In genomic region chr11:61332823-61333637, GRCh38 we compare ENCODE assay signal across 1 cellular context.
A peak's percentile ranks its signal among the peaks of the same experiment; 100 is the strongest.
TF ChIP-seq lines count a peak whose summit lies in the region.

TSS of gene DDB1 (minus strand) at chr11:61333105. CDS start at chr11:61332968, 137 bp downstream.
TSS of gene TKFC (plus strand) at chr11:61333228. CDS start at chr11:61334729, 1,501 bp downstream.

TF ChIP-seq in HepG2, 621 proteins besides CTCF, POLR2A, EP300 and RAD21 (continued from another document and continues in another):
- TF ChIP-seq HNF4A (CRISPR knock-in tag; IDR thresholded peaks at IDR 0.05) (peak; percentile 3; the same call in 1 of the 2 replicates), MIXL1 (CRISPR knock-in tag; IDR thresholded peaks at IDR 0.05) (peak; percentile 68; the same call in 1 of the 2 replicates), HMGXB4 (CRISPR knock-in tag; IDR thresholded peaks at IDR 0.05; ENCODE audit: borderline replicate concordance in 1 of 2, low read depth in 1 of 2) (peak; percentile 83 to 90), REL (CRISPR knock-in tag; conservative IDR thresholded peaks at IDR 0.05) (no peak), ZNF776 (CRISPR knock-in tag; IDR thresholded peaks at IDR 0.05) (no peak), ARNTL (CRISPR knock-in tag; IDR thresholded peaks at IDR 0.05) (peak; percentile 60; the same call in 1 of the 2 replicates), IRF2 (CRISPR knock-in tag; IDR thresholded peaks at IDR 0.05) (peak; percentile 78), TMF1 (CRISPR knock-in tag; IDR thresholded peaks at IDR 0.05; ENCODE audit: low read depth) (0 out of 2 replicates have a peak, but pooled peaks have one; percentile 64), TOE1 (CRISPR knock-in tag; IDR thresholded peaks at IDR 0.05) (0 out of 2 replicates have a peak, but pooled peaks have one; percentile 25), TCF12 (IDR thresholded peaks at IDR 0.05) (no peak), TCF12 (CRISPR knock-in tag; IDR thresholded peaks at IDR 0.05) (peak; percentile 11; the same call in 1 of the 2 replicates), CREBL2 (CRISPR knock-in tag; IDR thresholded peaks at IDR 0.05; ENCODE audit: borderline replicate concordance) (peak; percentile 90; the same call in 1 of the 2 replicates), ZSCAN9 (CRISPR knock-in tag; IDR thresholded peaks at IDR 0.05; ENCODE audit: borderline replicate concordance) (peak; percentile 84), MEF2D (CRISPR knock-in tag; IDR thresholded peaks at IDR 0.05) (peak; percentile 73), IKZF4 (CRISPR knock-in tag; IDR thresholded peaks at IDR 0.05; ENCODE audit: borderline replicate concordance, low read depth, not compliant biosample characterization) (peak; percentile 51), HIVEP1 (CRISPR knock-in tag; IDR thresholded peaks at IDR 0.05) (0 out of 2 replicates have a peak, but pooled peaks have one; percentile 28), ARHGAP35 (CRISPR knock-in tag; IDR thresholded peaks at IDR 0.05; ENCODE audit: borderline replicate concordance) (no peak), ZNF879 (CRISPR knock-in tag; IDR thresholded peaks at IDR 0.05) (no peak), PBX3 (CRISPR knock-in tag; IDR thresholded peaks at IDR 0.05; ENCODE audit: borderline replicate concordance) (no peak), GATAD1 (CRISPR knock-in tag; IDR thresholded peaks at IDR 0.05) (peak; percentile 96), SRSF4 (IDR thresholded peaks at IDR 0.05; ENCODE audit: low read depth, low read length, poor library complexity, severe bottlenecking) (no peak), ZNF546 (CRISPR knock-in tag; conservative IDR thresholded peaks at IDR 0.05) (no peak; the same call in 1 of the 2 replicates), ZNF770 (CRISPR knock-in tag; IDR thresholded peaks at IDR 0.05) (peak; percentile 94), JDP2 (CRISPR knock-in tag; IDR thresholded peaks at IDR 0.05; ENCODE audit: borderline replicate concordance) (no peak), ZFY (CRISPR knock-in tag; IDR thresholded peaks at IDR 0.05) (peak; percentile 97), MAFG (CRISPR knock-in tag; IDR thresholded peaks at IDR 0.05) (no peak), BRCA1 (CRISPR knock-in tag; IDR thresholded peaks at IDR 0.05) (no peak), DRAP1 (CRISPR knock-in tag; IDR thresholded peaks at IDR 0.05) (peak; percentile 83), CC2D1A (CRISPR knock-in tag; IDR thresholded peaks at IDR 0.05) (no peak; the same call in 1 of the 2 replicates), NFE2L1 (CRISPR knock-in tag; IDR thresholded peaks at IDR 0.05; ENCODE audit: borderline replicate concordance) (no peak), GZF1 (CRISPR knock-in tag; IDR thresholded peaks at IDR 0.05) (peak; percentile 77; the same call in 1 of the 2 replicates), ZNF577 (CRISPR knock-in tag; IDR thresholded peaks at IDR 0.05; ENCODE audit: borderline replicate concordance, low read depth) (no peak), KAT8 (CRISPR knock-in tag; IDR thresholded peaks at IDR 0.05) (peak; percentile 94), SMAD3 (CRISPR knock-in tag; IDR thresholded peaks at IDR 0.05) (no peak; the same call in 1 of the 2 replicates), PTBP1 (IDR thresholded peaks at IDR 0.05; ENCODE audit: low read depth, low read length, poor library complexity, severe bottlenecking) (no peak), BRD4 (CRISPR knock-in tag; IDR thresholded peaks at IDR 0.05) (peak; percentile 64), E2F5 (CRISPR knock-in tag; conservative IDR thresholded peaks at IDR 0.05) (peak; percentile 56), DDIT3 (CRISPR knock-in tag; IDR thresholded peaks at IDR 0.05) (no peak), PRDM15 (CRISPR knock-in tag; IDR thresholded peaks at IDR 0.05) (no peak), U2AF1 (optimal IDR thresholded peaks at IDR 0.05; ENCODE audit: low read depth, low read length) (no peak), CENPBD1 (CRISPR knock-in tag; IDR thresholded peaks at IDR 0.05; ENCODE audit: borderline replicate concordance, low read depth) (no peak), ZNF543 (CRISPR knock-in tag; IDR thresholded peaks at IDR 0.05) (peak; percentile 92; the same call in 1 of the 2 replicates), ZNF264 (CRISPR knock-in tag; IDR thresholded peaks at IDR 0.05) (no peak; the same call in 1 of the 2 replicates), POLR2AphosphoS5 (IDR thresholded peaks at IDR 0.05; ENCODE audit: low read depth, low read length) (peak; percentile 91), ZNF263 (CRISPR knock-in tag; IDR thresholded peaks at IDR 0.05) (no peak), SETDB1 (CRISPR knock-in tag; IDR thresholded peaks at IDR 0.05; ENCODE audit: borderline replicate concordance) (no peak), KIAA2018 (CRISPR knock-in tag; IDR thresholded peaks at IDR 0.05; ENCODE audit: borderline replicate concordance) (no peak)
